ENCODE assay signal across 8 cellular contexts in genomic region chrX:12949927-12950656, GRCh38. TPM values are rescaled to one million over a fixed set of nuclear protein-coding genes. Genes with fewer than 3 reads are reported as not detected.
DNase-seq lines count a peak whose midpoint lies in the region; ATAC-seq, FAIRE-seq and TF ChIP-seq lines count a peak whose summit lies in the region.

No MANE protein-coding gene starts in this region.

- H3K79me2 ChIP-seq in endothelial cell of umbilical vein (ENCODE audit: control insufficient read depth, insufficient read depth, low read length) (no peaks in the 10 kb centered on the region), neural progenitor cell (ENCODE audit: low read depth) (no peaks in the 10 kb centered on the region)

- dilution Hi-C loops in endothelial cell of umbilical vein (cut with MboI; ENCODE audit: extremely low pct_ligation_motif_present, low sequenced_read_pairs): no loop called here

- H3F3A ChIP-seq in neural progenitor cell (ENCODE audit: low read depth): peaks cover 12% of the 10 kb centered on the region

- peak overlapping the region; percentile 31 for H2AFZ ChIP-seq in endothelial cell of umbilical vein (ENCODE audit: low read depth, low read length)
- no peak overlapping the region for H2AFZ ChIP-seq in neural progenitor cell (replicated peaks)

- intact Hi-C loops in endothelial cell of umbilical vein (cut with micrococcal nuclease): loop anchor here (1.0 to 10.0 kb wide), 5 partner anchors 20 to 1925 kb away; partner anchors contain the start of genes FANCB, MOSPD2 and TCEANC

- H3K4me2 ChIP-seq in endothelial cell of umbilical vein (ENCODE audit: insufficient read depth, low read length): peak overlapping the region; percentile 17
- no peak overlapping the region for H3K4me2 ChIP-seq in neural progenitor cell

- H3K27me3 ChIP-seq in endothelial cell of umbilical vein (ENCODE audit: control insufficient read depth in 2 of 2, insufficient read depth in 2 of 2, low read length in 2 of 2) (no peaks in the 10 kb centered on the region), neural progenitor cell (no peaks in the 10 kb centered on the region)

- CTCF ChIA-PET in endothelial cell of umbilical vein (lab: Charles Lee): interaction anchor here (1.1 to 3.0 kb wide), 3 partner anchors 21 to 538 kb away, joined by 3 to 10 read pairs (median 6); no protein-coding TSS in a partner anchor

- no peak overlapping the region for H3K4me3 ChIP-seq in endothelial cell of umbilical vein (replicated peaks in 1 of 3; ENCODE audit: insufficient read depth in 1 of 3, low read depth in 1 of 3, low read length in 3 of 3)
- H3K4me3 ChIP-seq in neural progenitor cell: no peak overlapping the region

- H3K4me1 Mint-ChIP-seq in naive B cell: peaks cover 37 to 87% (median 59%) of the 10 kb centered on the region in 3 donors
- peaks cover 29% of the 10 kb centered on the region for H3K4me1 Mint-ChIP-seq in neural progenitor cell

- in situ Hi-C loops in G401 (cut with HindIII; ENCODE audit: low sequenced_read_pairs): no loop called here

- H3K27me3 Mint-ChIP-seq in naive B cell (peaks cover 0 to 5% (median 0%) of the 10 kb centered on the region in 3 donors), neural progenitor cell (ENCODE audit: insufficient read depth, low read depth) (no peaks in the 10 kb centered on the region)

- H3K36me3 ChIP-seq in endothelial cell of umbilical vein (ENCODE audit: control insufficient read depth in 2 of 2, extremely low read depth in 1 of 2, insufficient read depth in 2 of 2, low read length in 2 of 2) (no peaks in the 10 kb centered on the region), neural progenitor cell (no peaks in the 10 kb centered on the region)

- H3K9me1 ChIP-seq in endothelial cell of umbilical vein (replicated peaks; ENCODE audit: control insufficient read depth, extremely low read depth, insufficient read depth, low read length): no peaks in the 10 kb centered on the region

- H3K4me1 ChIP-seq in endothelial cell of umbilical vein (ENCODE audit: control insufficient read depth, extremely low read depth, insufficient read depth, low read length) (peaks cover 27% of the 10 kb centered on the region), neural progenitor cell (peaks cover 24% of the 10 kb centered on the region)

- H3K9me3 Mint-ChIP-seq in naive B cell: no peaks in the 10 kb centered on the region
- peaks cover 4% of the 10 kb centered on the region for H3K9me3 Mint-ChIP-seq in neural progenitor cell

- H4K20me1 ChIP-seq in endothelial cell of umbilical vein (replicated peaks; ENCODE audit: control insufficient read depth, extremely low read depth, insufficient read depth, low read length) (no peaks in the 10 kb centered on the region), neural progenitor cell (ENCODE audit: low read depth) (no peaks in the 10 kb centered on the region)

- POLR2A ChIA-PET in endothelial cell of umbilical vein (lab: Charles Lee): interaction anchor here (1.6 to 2.6 kb wide), 2 partner anchors 26 to 28 kb away, joined by 5 to 9 read pairs; partner anchors contain the start of gene TMSB4X

- TSS peak; percentile 80 for BruUV-seq in endothelial cell of umbilical vein (replicated peaks; lab: Mats Ljungman, UMichigan)

- TF ChIP-seq POLR2A in endothelial cell of umbilical vein (IDR thresholded peaks at IDR 0.05; ENCODE audit: low read depth, low read length): no peak

- DNase-seq in G401 (ENCODE audit: low spot score) (peak; percentile 41), GOT3 (lab: John Stamatoyannopoulos, UW) (peak; percentile 57), NCI-H82 (lab: John Stamatoyannopoulos, UW) (peak; percentile 78), endothelial cell of umbilical vein (ENCODE audit: low read depth, low spot score) (peak; percentile 85), naive B cell (peak; percentile 86), neural progenitor cell (ENCODE audit: low spot score) (no peak)
- peak; percentile 74 for DNase-seq in activated CD8-positive, alpha-beta memory T cell treated with anti-CD3 and anti-CD28 coated beads, Interleukin-2, amount 50 U/mL, for 1 hour (ENCODE audit: extremely low read depth)
- DNase-seq in stimulated activated naive CD4-positive, alpha-beta T cell (lab: John Stamatoyannopoulos, UW): peak; percentile 70 to 86 (median 80)

- FAIRE-seq in endothelial cell of umbilical vein (lab: Jason Lieb, UNC): peak; percentile 95

- TF ChIP-seq CTCF in endothelial cell of umbilical vein (IDR thresholded peaks at IDR 0.05; ENCODE audit: extremely low read depth in 1 of 2, insufficient read depth in 1 of 2, low read depth in 1 of 2, low read length in 2 of 2) (no peak), neural progenitor cell (IDR thresholded peaks at IDR 0.05) (no peak)

- ATAC-seq in naive B cell (ENCODE audit: low read depth in 2 of 2): peak; percentile 79 to 84

- peak overlapping the region; percentile 67 to 86 (median 84) for H3K4me3 Mint-ChIP-seq in naive B cell
- no peak overlapping the region for H3K4me3 Mint-ChIP-seq in neural progenitor cell

- H3K27ac ChIP-seq in endothelial cell of umbilical vein (ENCODE audit: insufficient read depth, low read depth, low read length) (peak overlapping the region; percentile 82), neural progenitor cell (no peak overlapping the region)

- H3K36me3 Mint-ChIP-seq in naive B cell (no peaks in the 10 kb centered on the region), neural progenitor cell (no peaks in the 10 kb centered on the region)

- H3K9ac ChIP-seq in endothelial cell of umbilical vein (replicated peaks; ENCODE audit: extremely low read depth, insufficient read depth, low read length) (peak overlapping the region; percentile 54), neural progenitor cell (no peak overlapping the region)

- H3K27ac Mint-ChIP-seq in naive B cell (peak overlapping the region; percentile 93 to 100 (median 99)), neural progenitor cell (no peak overlapping the region)

- H3K9me3 ChIP-seq in endothelial cell of umbilical vein (replicated peaks; ENCODE audit: control insufficient read depth, insufficient read depth, low read length) (no peaks in the 10 kb centered on the region), neural progenitor cell (ENCODE audit: low read depth) (no peaks in the 10 kb centered on the region)

TF ChIP-seq in endothelial cell of umbilical vein, 7 proteins besides CTCF, POLR2A, EP300 and RAD21:
- TF ChIP-seq POLR2AphosphoS5 (IDR thresholded peaks at IDR 0.05; ENCODE audit: insufficient read depth, low read depth, low read length): no peak
- TF ChIP-seq EZH2 (IDR thresholded peaks at IDR 0.05; ENCODE audit: borderline replicate concordance, low read depth, low read length, severe bottlenecking): no peak
- TF ChIP-seq FOS (IDR thresholded peaks at IDR 0.05; ENCODE audit: borderline replicate concordance, insufficient read depth, low read length): no peak
- TF ChIP-seq MYC (IDR thresholded peaks at IDR 0.05; ENCODE audit: low read depth, low read length): peak; percentile 20
- peak; percentile 52 for TF ChIP-seq GATA2 (IDR thresholded peaks at IDR 0.05; ENCODE audit: insufficient read depth, insufficient read length, low read depth, low read length)
- peak; percentile 22 for TF ChIP-seq JUN (IDR thresholded peaks at IDR 0.05; ENCODE audit: borderline replicate concordance, insufficient read depth, insufficient read length, low read depth)
- peak; percentile 96 for TF ChIP-seq MAX (IDR thresholded peaks at IDR 0.05; ENCODE audit: insufficient read depth, insufficient read length)

RNA-seq across cellular contexts. Expression of gene TMSB4X, which starts 24.8 kb away (rescaled TPM):
- 2,749 and 3,064 TPM in 2 replicates for total RNA-seq in G401 (2014; rRNA removed; shearing (Covaris generic))
- total RNA-seq in endothelial cell of umbilical vein (6,742 and 6,858 TPM in 2 replicates), neural progenitor cell (ENCODE audit: low replicate concordance) (2,407 and 3,462 TPM in 2 replicates)
- polyA plus RNA-seq in endothelial cell of umbilical vein (4,136 and 4,540 TPM in 2 replicates), naive B cell (ENCODE audit: low read depth in 6 of 6) (over 10,000 TPM; 18,491 to 24,142 (median 22,031) TPM)
- 5,392 and 6,117 TPM in 2 replicates for polyA plus RNA-seq in endothelial cell of umbilical vein (2011; cell fraction: cytosol; rRNA removed)
- 1,581 and 1,597 TPM in 2 replicates for polyA plus RNA-seq in endothelial cell of umbilical vein (2011; cell fraction: nucleus; rRNA removed)
- 9,118 and 13,019 TPM in 2 replicates for polyA plus RNA-seq in endothelial cell of umbilical vein (2012)
- polyA minus RNA-seq in endothelial cell of umbilical vein: 2,966 and 3,319 TPM in 2 replicates
- polyA minus RNA-seq in endothelial cell of umbilical vein (2011; cell fraction: cytosol; rRNA and poly(A)+ RNA removed): 185 TPM
- polyA minus RNA-seq in endothelial cell of umbilical vein (2011; cell fraction: nucleus; rRNA and poly(A)+ RNA removed): 736 and 796 TPM in 2 replicates

RNA-seq across cellular contexts. Expression of gene TLR8, which starts 43.7 kb away (rescaled TPM):
- total RNA-seq in G401 (2014; rRNA removed; shearing (Covaris generic)): not detected in 2 replicates
- total RNA-seq in endothelial cell of umbilical vein: not detected in 2 replicates
- polyA plus RNA-seq in endothelial cell of umbilical vein: not detected in 2 replicates
- polyA plus RNA-seq in endothelial cell of umbilical vein (2011; cell fraction: cytosol; rRNA removed): not detected in 2 replicates
- not detected in 2 replicates for polyA plus RNA-seq in endothelial cell of umbilical vein (2011; cell fraction: nucleus; rRNA removed)
- polyA plus RNA-seq in endothelial cell of umbilical vein (2012): not detected in 2 replicates
- polyA minus RNA-seq in endothelial cell of umbilical vein: not detected in 2 replicates
- polyA minus RNA-seq in endothelial cell of umbilical vein (2011; cell fraction: cytosol; rRNA and poly(A)+ RNA removed): not detected
- not detected in 2 replicates for polyA minus RNA-seq in endothelial cell of umbilical vein (2011; cell fraction: nucleus; rRNA and poly(A)+ RNA removed)
- under 1 TPM in 5 of 6 donors, not detected in 1; 0.07 to 0.13 (median 0.12) TPM for polyA plus RNA-seq in naive B cell (ENCODE audit: low read depth in 6 of 6)
- total RNA-seq in neural progenitor cell (ENCODE audit: low replicate concordance): not detected in 2 replicates
